ENCODE assay signal across 22 cellular contexts in the genomic region with DNA sequence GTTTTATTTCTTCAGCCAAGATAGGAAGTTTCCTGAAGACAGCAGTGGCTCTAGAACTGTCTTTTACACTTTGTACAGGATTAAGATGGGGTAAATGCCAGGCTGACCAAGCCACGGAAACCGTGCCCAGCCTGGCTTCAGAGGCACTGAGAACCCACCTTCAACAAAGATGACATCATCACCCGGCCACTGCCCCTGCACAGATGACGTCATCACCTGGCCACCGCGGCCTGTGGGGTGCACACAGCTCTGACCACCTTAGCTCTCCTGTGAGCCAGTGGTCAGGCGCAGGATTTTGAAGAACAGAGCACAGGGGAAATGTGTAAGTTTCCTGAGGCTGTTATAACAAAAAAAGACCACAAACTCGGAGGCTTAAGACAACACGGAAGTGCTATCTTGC.
DNase-seq lines count a peak whose midpoint lies in the region; ATAC-seq, FAIRE-seq and TF ChIP-seq lines count a peak whose summit lies in the region.
"Had no signal": no experiment of that assay in that cellular context is flagged by ENCODE, and none has a peak within 500 bp of the region (broad histone marks: within the 10 kb centered on the region; RNA-seq: fewer than 3 reads in every experiment).

No MANE protein-coding gene starts in this region.

- no peak overlapping the region for H3K27ac ChIP-seq in HEK293 (ENCODE audit: extremely low read depth, low read depth, low read length)
- H3K27ac ChIP-seq in K562 (ENCODE audit: extremely low read depth, low read depth, low read length), result no peak overlapping the region
- H3K27ac ChIP-seq in esophagus muscularis mucosa (replicated peaks in 1 of 4), result no peak overlapping the region
- H3K27ac ChIP-seq in trophoblast cell (ENCODE audit: low read depth, low read length), result no peak overlapping the region
- H3K27ac ChIP-seq: BLaER1 treated with 17β-estradiol and CSF1 and Interleukin-3, amounts not matched to agents 10 nM and 100 nM had no signal

- no peak for ATAC-seq in K562
- no peak for ATAC-seq in HG03135 (IDR thresholded peaks at IDR 0.05; ENCODE audit: unreplicated experiment)
- ATAC-seq: GM23338 had no signal

- H3K23ac ChIP-seq in trophoblast cell (ENCODE audit: low read length), result no peak overlapping the region

- no peak overlapping the region for H3K4ac ChIP-seq in trophoblast cell (ENCODE audit: low read depth, low read length)

- H3K79me2 ChIP-seq in K562 (ENCODE audit: control insufficient read depth, insufficient read depth, low read length) (no peaks in the 10 kb centered on the region), trophoblast cell (ENCODE audit: control insufficient read depth, insufficient read depth, low read length, poor library complexity) (no peaks in the 10 kb centered on the region)

- no peak overlapping the region for H3K14ac ChIP-seq in trophoblast cell (ENCODE audit: low read length)

- H3K79me1 ChIP-seq in trophoblast cell (ENCODE audit: low read length), result peaks cover 2% of the 10 kb centered on the region

- H3K4me2 ChIP-seq in K562 (ENCODE audit: insufficient read depth, low read length), result no peak overlapping the region
- no peak overlapping the region for H3K4me2 ChIP-seq in trophoblast cell (ENCODE audit: low read length)
- H3K4me2 ChIP-seq: BLaER1 treated with 17β-estradiol and CSF1 and Interleukin-3, amounts not matched to agents 10 nM and 100 nM; GM23338 had no signal

- H3K36me3 ChIP-seq in HEK293 (ENCODE audit: control insufficient read depth in 2 of 2, insufficient read depth in 1 of 2, low read length in 2 of 2) (no peaks in the 10 kb centered on the region), K562 (ENCODE audit: control insufficient read depth, insufficient read depth, low read length) (no peaks in the 10 kb centered on the region), esophagus muscularis mucosa (no peaks in the 10 kb centered on the region), trophoblast cell (ENCODE audit: control insufficient read depth in 1 of 2, insufficient read depth in 2 of 2, low read length in 2 of 2) (no peaks in the 10 kb centered on the region)
- H3K36me3 ChIP-seq: BE2C; BLaER1 treated with 17β-estradiol and CSF1 and Interleukin-3, amounts not matched to agents 10 nM and 100 nM; HAP-1 had no signal

- TF ChIP-seq RAD21 in K562 (CRISPR knock-in tag; conservative IDR thresholded peaks at IDR 0.05 in 1 of 2, IDR thresholded peaks at IDR 0.05 in 1 of 2), result no peak

- H3K9ac ChIP-seq in K562 (ENCODE audit: insufficient read depth in 1 of 2, low read depth in 2 of 2, low read length in 2 of 2) (no peak overlapping the region; a peak in 1 of 4 replicates), trophoblast cell (ENCODE audit: low read length) (no peak overlapping the region)
- H3K9ac ChIP-seq: BLaER1 treated with 17β-estradiol and CSF1 and Interleukin-3, amounts not matched to agents 10 nM and 100 nM had no signal

- intact Hi-C loops in K562 (cut with micrococcal nuclease), result no loop called here
- intact Hi-C loops in esophagus muscularis mucosa (cut with DNase I), result no loop called here

- no peak for TF ChIP-seq CTCF in HEK293 (tag by site-specific recombination; IDR thresholded peaks at IDR 0.05)
- no peak for TF ChIP-seq CTCF in K562 (IDR thresholded peaks at IDR 0.05 in 2 of 3, conservative IDR thresholded peaks at IDR 0.05 in 1 of 3; ENCODE audit: insufficient read depth in 2 of 3, low read depth in 1 of 3, low read length in 3 of 3)
- TF ChIP-seq CTCF in esophagus muscularis mucosa (IDR thresholded peaks at IDR 0.05), result no peak

- H2AFZ ChIP-seq in K562 (ENCODE audit: low read depth, low read length) (peak overlapping the region; percentile 22; the same call in 1 of the 2 replicates), trophoblast cell (ENCODE audit: insufficient read depth, low read length, poor library complexity) (no peak overlapping the region)
- H2AFZ ChIP-seq: GM23338 had no signal

- WGBS in K562 (ENCODE audit: insufficient coverage, low coverage, missing lambda C conversion rate), result 77% methylated on average over 6 of the region's 9 CpGs
- 85% methylated on average over 8 of the region's 9 CpGs for WGBS in esophagus muscularis mucosa
- no CpG with 5 or more reads among the region's 9 CpGs for WGBS in trophoblast cell (ENCODE audit: extremely low coverage, insufficient coverage, insufficient read length)

- in situ Hi-C loops in K562 (cut with MboI), result no loop called here

- no peaks in the 10 kb centered on the region for H3K27me3 ChIP-seq in K562 (ENCODE audit: control insufficient read depth in 2 of 2, insufficient read depth in 2 of 2, low read length in 2 of 2)
- H3K27me3 ChIP-seq in esophagus muscularis mucosa, result no peaks in the 10 kb centered on the region
- no peaks in the 10 kb centered on the region for H3K27me3 ChIP-seq in trophoblast cell (ENCODE audit: insufficient read depth, low read length)
- H3K27me3 ChIP-seq: BE2C; BLaER1 treated with 17β-estradiol and CSF1 and Interleukin-3, amounts not matched to agents 10 nM and 100 nM had no signal

- H4K20me1 ChIP-seq in K562 (replicated peaks; ENCODE audit: control insufficient read depth, insufficient read depth, low read length), result no peaks in the 10 kb centered on the region
- H4K20me1 ChIP-seq: BLaER1 treated with 17β-estradiol and CSF1 and Interleukin-3, amounts not matched to agents 10 nM and 100 nM had no signal

- TF ChIP-seq POLR2A in K562 (conservative IDR thresholded peaks at IDR 0.05), result no peak
- no peak for TF ChIP-seq POLR2A in esophagus muscularis mucosa (IDR thresholded peaks at IDR 0.05; ENCODE audit: low read depth)

- TF ChIP-seq EP300 in K562 (IDR thresholded peaks at IDR 0.05; ENCODE audit: low read length), result no peak
- TF ChIP-seq EP300 in esophagus muscularis mucosa (IDR thresholded peaks at IDR 0.05), result no peak

- no peak overlapping the region for H3K18ac ChIP-seq in trophoblast cell (ENCODE audit: low read length)

- POLR2A ChIA-PET in HEK293 (lab: Yijun Ruan, JAX), result no interaction called here
- POLR2A ChIA-PET in K562 (lab: Yijun Ruan, JAX), result no interaction called here

- BruUV-seq in K562 (replicated peaks; lab: Mats Ljungman, UMichigan), result no TSS peak

- DNase-seq in K562 (ENCODE audit: extremely low read depth in 1 of 4, low spot score in 3 of 4) (peak in 1 of 4 experiments; percentile 13), esophagus muscularis mucosa (ENCODE audit: extremely low spot score) (peak; percentile 62), trophoblast cell (no peak), NCI-H1436 (lab: John Stamatoyannopoulos, UW) (no peak), epidermal melanocyte (ENCODE audit: insufficient read length, low spot score) (no peak)
- DNase-seq: AML-193; BE2C; CD4-positive, alpha-beta T cell; CD8-positive, alpha-beta memory T cell; DMS 273 treated with DMSO at 0.1 percent for 48 hours; DMS79; EL; GDM1 had no signal

- peak overlapping the region; percentile 21 for H2BK12ac ChIP-seq in trophoblast cell (ENCODE audit: low read length)

- no peaks in the 10 kb centered on the region for H3K9me3 ChIP-seq in HEK293 (ENCODE audit: control insufficient read depth, insufficient read depth, low read depth, low read length)
- no peaks in the 10 kb centered on the region for H3K9me3 ChIP-seq in K562 (replicated peaks; ENCODE audit: control insufficient read depth, insufficient read depth, low read depth, low read length)
- no peaks in the 10 kb centered on the region for H3K9me3 ChIP-seq in esophagus muscularis mucosa
- H3K9me3 ChIP-seq in trophoblast cell (ENCODE audit: insufficient read depth, low read depth, low read length), result no peaks in the 10 kb centered on the region
- H3K9me3 ChIP-seq: BE2C, HAP-1 had no signal

- H4K91ac ChIP-seq in trophoblast cell (ENCODE audit: low read depth, low read length), result peak overlapping the region; percentile 60

- H3K4me3 ChIP-seq in HEK293 (ENCODE audit: low read depth, low read length) (no peak overlapping the region), K562 (no peak overlapping the region), esophagus muscularis mucosa (no peak overlapping the region), trophoblast cell (ENCODE audit: low read depth, low read length) (no peak overlapping the region)
- H3K4me3 ChIP-seq: BLaER1 treated with 17β-estradiol and CSF1 and Interleukin-3, amounts not matched to agents 10 nM and 100 nM; GM23338; HAP-1 had no signal

- no peaks in the 10 kb centered on the region for H3K4me1 ChIP-seq in HEK293 (ENCODE audit: control insufficient read depth, insufficient read depth, low read length)
- H3K4me1 ChIP-seq in K562 (replicated peaks in 1 of 2; ENCODE audit: control insufficient read depth in 2 of 2, insufficient read depth in 2 of 2, low read length in 2 of 2), result peaks cover 7 to 16% of the 10 kb centered on the region in 2 experiments; a peak in 4 of 5 replicates
- H3K4me1 ChIP-seq in esophagus muscularis mucosa, result no peaks in the 10 kb centered on the region
- peaks cover 5 to 11% of the 10 kb centered on the region in 2 experiments for H3K4me1 ChIP-seq in trophoblast cell (ENCODE audit: control insufficient read depth in 1 of 2, insufficient read depth in 2 of 2, low read length in 2 of 2)
- H3K4me1 ChIP-seq: BE2C; BLaER1 treated with 17β-estradiol and CSF1 and Interleukin-3, amounts not matched to agents 10 nM and 100 nM; HAP-1 had no signal

- H4K12ac ChIP-seq in trophoblast cell (ENCODE audit: low read depth, low read length), result no peak overlapping the region

- peak overlapping the region; percentile 5 for H2BK5ac ChIP-seq in trophoblast cell (ENCODE audit: low read depth, low read length, poor library complexity)

- H3K9me1 ChIP-seq in K562 (ENCODE audit: control insufficient read depth, insufficient read depth, low read length), result no peaks in the 10 kb centered on the region

- H4K8ac ChIP-seq in trophoblast cell (ENCODE audit: low read depth, low read length), result no peak overlapping the region

- CTCF ChIA-PET in HEK293 (lab: Yijun Ruan, JAX), result no interaction called here
- CTCF ChIA-PET in K562 (lab: Yijun Ruan, JAX; ENCODE audit: low intra/inter-chr PET ratio), result no interaction called here

- no peak overlapping the region for H2AK5ac ChIP-seq in trophoblast cell (ENCODE audit: low read length)

- H2BK120ac ChIP-seq in trophoblast cell (ENCODE audit: insufficient read depth, low read length, poor library complexity), result peak overlapping the region; percentile 4

- FAIRE-seq in K562 (lab: Jason Lieb, UNC), result no peak
- FAIRE-seq: D721Med, GM12891, GM18507, H54 had no signal

TF ChIP-seq in K562, 482 proteins besides CTCF, POLR2A, EP300 and RAD21 (continues in another document):
- TF ChIP-seq, protein P1, sequence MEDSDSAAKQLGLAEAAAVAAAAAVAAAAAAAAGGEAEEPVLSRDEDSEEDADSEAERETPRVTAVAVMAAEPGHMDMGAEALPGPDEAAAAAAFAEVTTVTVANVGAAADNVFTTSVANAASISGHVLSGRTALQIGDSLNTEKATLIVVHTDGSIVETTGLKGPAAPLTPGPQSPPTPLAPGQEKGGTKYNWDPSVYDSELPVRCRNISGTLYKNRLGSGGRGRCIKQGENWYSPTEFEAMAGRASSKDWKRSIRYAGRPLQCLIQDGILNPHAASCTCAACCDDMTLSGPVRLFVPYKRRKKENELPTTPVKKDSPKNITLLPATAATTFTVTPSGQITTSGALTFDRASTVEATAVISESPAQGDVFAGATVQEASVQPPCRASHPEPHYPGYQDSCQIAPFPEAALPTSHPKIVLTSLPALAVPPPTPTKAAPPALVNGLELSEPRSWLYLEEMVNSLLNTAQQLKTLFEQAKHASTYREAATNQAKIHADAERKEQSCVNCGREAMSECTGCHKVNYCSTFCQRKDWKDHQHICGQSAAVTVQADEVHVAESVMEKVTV (CRISPR knock-in tag; IDR thresholded peaks at IDR 0.05), result no peak
- peak; percentile 44 for TF ChIP-seq CREM (IDR thresholded peaks at IDR 0.05; ENCODE audit: low read depth)
